Comparison of ENCODE assay signal across 21 cellular contexts in the genomic region with DNA sequence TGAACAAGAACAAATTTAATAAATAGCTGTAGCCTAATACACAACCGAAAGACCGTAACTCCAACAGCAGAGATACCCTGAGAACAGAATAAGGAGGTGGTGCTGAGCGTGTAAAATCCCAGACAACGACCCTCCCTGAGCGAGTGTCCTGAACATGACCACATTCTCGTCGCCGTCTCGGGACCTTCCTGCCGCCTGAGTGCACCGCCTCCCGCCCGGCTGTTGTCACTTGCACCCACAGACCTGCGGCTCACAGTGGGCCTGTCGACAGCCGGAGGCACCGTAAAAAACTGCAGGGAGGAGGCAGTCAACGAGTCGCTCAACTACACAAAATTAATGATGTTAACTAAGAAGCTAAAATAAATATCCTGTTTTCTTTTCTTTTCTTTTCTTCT. TPM values are rescaled to one million over a fixed set of nuclear protein-coding genes. Genes with fewer than 3 reads are reported as not detected.
DNase-seq lines count a peak whose midpoint lies in the region; ATAC-seq, FAIRE-seq and TF ChIP-seq lines count a peak whose summit lies in the region.
"Had no signal": no experiment of that assay in that cellular context is flagged by ENCODE, and none has a peak within 500 bp of the region (broad histone marks: within the 10 kb centered on the region; RNA-seq: fewer than 3 reads in every experiment).

No MANE protein-coding gene starts in this region.

- no peak for ATAC-seq in right lobe of liver
- ATAC-seq in HepG2, result no peak
- ATAC-seq in upper lobe of right lung, result no peak
- no peak for ATAC-seq in activated naive CD4-positive, alpha-beta T cell treated with anti-CD3 and anti-CD28 coated beads, Interleukin-2, amount 50 U/mL, for 72 hours
- ATAC-seq in GM21825 (IDR thresholded peaks at IDR 0.05; ENCODE audit: unreplicated experiment), result no peak
- ATAC-seq: activated CD8-positive, alpha-beta T cell treated with anti-CD3 and anti-CD28 coated beads for 36 hours; pancreas; stimulated activated memory B cell treated with anti-CD40 and anti-IgM and Interleukin-4, amounts not matched to agents 10 μg/mL and 1 μg/mL and 100 μg/mL, for 72 hours had no signal

- peak overlapping the region; percentile 98 for H3K27ac Mint-ChIP-seq in chondrocyte (ENCODE audit: unreplicated experiment)
- peak overlapping the region in 2 of 3 experiments; percentile 49 to 52 for H3K27ac Mint-ChIP-seq in nephron
- no peak overlapping the region for H3K27ac Mint-ChIP-seq in activated naive CD4-positive, alpha-beta T cell treated with anti-CD3 and anti-CD28 coated beads, Interleukin-2, amount 50 U/mL, for 72 hours
- H3K27ac Mint-ChIP-seq: activated CD8-positive, alpha-beta T cell treated with anti-CD3 and anti-CD28 coated beads for 36 hours; activated naive CD4-positive, alpha-beta T cell treated with anti-CD3 and anti-CD28 coated beads for 36 hours; stimulated activated memory B cell treated with anti-CD40 and anti-IgM and Interleukin-4, amounts not matched to agents 10 μg/mL and 1 μg/mL and 100 μg/mL, for 72 hours had no signal

- H3K27ac ChIP-seq in right lobe of liver, result no peak overlapping the region
- no peak overlapping the region for H3K27ac ChIP-seq in HepG2 (ENCODE audit: extremely low read length, insufficient read depth, low read length)
- no peak overlapping the region for H3K27ac ChIP-seq in upper lobe of right lung
- H3K27ac ChIP-seq in breast epithelium, result no peak overlapping the region
- H3K27ac ChIP-seq: colonic mucosa, pancreas had no signal

- BruUV-seq in HepG2 (replicated peaks; lab: Mats Ljungman, UMichigan), result no TSS peak

- TF ChIP-seq POLR2A in right lobe of liver (IDR thresholded peaks at IDR 0.05) (no peak), HepG2 (IDR thresholded peaks at IDR 0.05; ENCODE audit: insufficient read depth in 1 of 2, low read depth in 2 of 2, low read length in 2 of 2) (no peak), breast epithelium (IDR thresholded peaks at IDR 0.05) (no peak)

- intact Hi-C loops in right lobe of liver (cut with DNase I), result loop anchor here in 1 of 2 donors (10.0 kb wide), 1 partner anchor 125 kb away; no protein-coding TSS in a partner anchor
- intact Hi-C loops in HepG2 (cut with micrococcal nuclease; ENCODE audit: unreplicated experiment), result loop anchor here (5.0 kb wide), 1 partner anchor 48 kb away; no protein-coding TSS in a partner anchor
- intact Hi-C loops in upper lobe of right lung (cut with DNase I), result no loop called here
- intact Hi-C loops in breast epithelium (cut with DNase I; ENCODE audit: low total_unique reads), result no loop called here

- H3K27me3 Mint-ChIP-seq in chondrocyte (ENCODE audit: low read depth) (no peaks in the 10 kb centered on the region), nephron (ENCODE audit: low read depth) (peaks cover 10% of the 10 kb centered on the region)
- H3K27me3 Mint-ChIP-seq: activated CD8-positive, alpha-beta T cell treated with anti-CD3 and anti-CD28 coated beads for 36 hours had no signal

- H3K36me3 ChIP-seq in right lobe of liver (no peaks in the 10 kb centered on the region), HepG2 (replicated peaks in 1 of 2; ENCODE audit: control insufficient read depth in 1 of 2, insufficient read depth in 2 of 2, low read length in 2 of 2) (no peaks in the 10 kb centered on the region), upper lobe of right lung (no peaks in the 10 kb centered on the region), breast epithelium (no peaks in the 10 kb centered on the region)
- H3K36me3 ChIP-seq: colonic mucosa, pancreas had no signal

- no peak overlapping the region for H2AFZ ChIP-seq in HepG2 (ENCODE audit: low read length)

- no peak overlapping the region for H3K4me3 Mint-ChIP-seq in chondrocyte (ENCODE audit: unreplicated experiment)
- H3K4me3 Mint-ChIP-seq in nephron, result no peak overlapping the region
- H3K4me3 Mint-ChIP-seq: activated CD8-positive, alpha-beta T cell treated with anti-CD3 and anti-CD28 coated beads for 36 hours; activated naive CD4-positive, alpha-beta T cell treated with anti-CD3 and anti-CD28 coated beads for 36 hours; stimulated activated memory B cell treated with anti-CD40 and anti-IgM and Interleukin-4, amounts not matched to agents 10 μg/mL and 1 μg/mL and 100 μg/mL, for 72 hours had no signal

- no peaks in the 10 kb centered on the region for H3K36me3 Mint-ChIP-seq in chondrocyte (ENCODE audit: low read depth)
- no peaks in the 10 kb centered on the region for H3K36me3 Mint-ChIP-seq in nephron (ENCODE audit: low read depth)
- no peaks in the 10 kb centered on the region for H3K36me3 Mint-ChIP-seq in activated naive CD4-positive, alpha-beta T cell treated with anti-CD3 and anti-CD28 coated beads, Interleukin-2, amount 50 U/mL, for 72 hours
- H3K36me3 Mint-ChIP-seq: stimulated activated memory B cell treated with anti-CD40 and anti-IgM and Interleukin-4, amounts not matched to agents 10 μg/mL and 1 μg/mL and 100 μg/mL, for 72 hours had no signal

- WGBS in right lobe of liver (ENCODE audit: insufficient coverage, low coverage, low lambda C conversion rate, missing lambda C conversion rate), result 92% methylated on average over 19 of the region's 19 CpGs
- WGBS in HepG2 (ENCODE audit: low lambda C conversion rate), result 69% methylated on average over 19 of the region's 19 CpGs

- H3K4me3 ChIP-seq in right lobe of liver (no peak overlapping the region), HepG2 (replicated peaks in 1 of 3; ENCODE audit: insufficient read depth in 1 of 3, low read depth in 2 of 3, low read length in 3 of 3) (no peak overlapping the region), upper lobe of right lung (no peak overlapping the region), breast epithelium (no peak overlapping the region)
- H3K4me3 ChIP-seq: colonic mucosa, lung, pancreas had no signal

- H4K20me1 ChIP-seq in HepG2 (ENCODE audit: insufficient read depth, low read length), result no peaks in the 10 kb centered on the region

- peak in 2 of 3 donors; percentile 23 to 44 for DNase-seq in right lobe of liver
- DNase-seq in HepG2 (ENCODE audit: low spot score), result no peak
- peak; percentile 71 for DNase-seq in chondrocyte (ENCODE audit: low spot score)
- DNase-seq in upper lobe of right lung, result peak; percentile 59
- no peak for DNase-seq in activated naive CD4-positive, alpha-beta T cell treated with anti-CD3 and anti-CD28 coated beads, Interleukin-2, amount 50 U/mL, for 72 hours (ENCODE audit: low spot score in 2 of 2)
- DNase-seq in breast epithelium (ENCODE audit: low spot score in 2 of 2), result no peak
- DNase-seq: activated CD8-positive, alpha-beta T cell treated with anti-CD3 and anti-CD28 coated beads for 36 hours; activated naive CD4-positive, alpha-beta T cell treated with anti-CD3 and anti-CD28 coated beads for 36 hours; activated T-cell treated with anti-CD3 and anti-CD28 coated beads, Interleukin-2, amount 50 U/mL, for 1 hour; colonic mucosa; DMS 273 treated with DMSO at 0.1 percent for 48 hours; MM.1S; NCI-H82; stimulated activated CD4-positive, alpha-beta T cell treated with anti-CD3 and anti-CD28 coated beads, Interleukin-1b, Interleukin-23, amount 100 ng/mL, for 48 hours; T1000 had no signal

- peaks cover 0 to 6% (median 2%) of the 10 kb centered on the region in 4 donors for H3K4me1 ChIP-seq in right lobe of liver
- peaks cover 75% of the 10 kb centered on the region for H3K4me1 ChIP-seq in HepG2 (ENCODE audit: insufficient read depth, low read length)
- no peaks in the 10 kb centered on the region for H3K4me1 ChIP-seq in upper lobe of right lung
- H3K4me1 ChIP-seq in breast epithelium, result no peaks in the 10 kb centered on the region
- H3K4me1 ChIP-seq: colonic mucosa, pancreas had no signal

- no peak for TF ChIP-seq RAD21 in HepG2 (CRISPR knock-in tag; IDR thresholded peaks at IDR 0.05)

- no peaks in the 10 kb centered on the region for H3K27me3 ChIP-seq in right lobe of liver
- H3K27me3 ChIP-seq in HepG2 (ENCODE audit: control insufficient read depth in 1 of 2, insufficient read depth in 2 of 2, low read length in 2 of 2), result peaks cover 13 to 59% of the 10 kb centered on the region in 2 experiments
- H3K27me3 ChIP-seq in upper lobe of right lung, result no peaks in the 10 kb centered on the region
- peaks cover 0 to 23% of the 10 kb centered on the region in 2 donors for H3K27me3 ChIP-seq in breast epithelium
- H3K27me3 ChIP-seq: colonic mucosa, pancreas had no signal

- TF ChIP-seq EP300 in HepG2 (IDR thresholded peaks at IDR 0.05; ENCODE audit: low read depth in 2 of 2, low read length in 2 of 2) (no peak), HepG2 (CRISPR knock-in tag; IDR thresholded peaks at IDR 0.05; ENCODE audit: borderline replicate concordance) (no peak)

- H3K4me2 ChIP-seq in HepG2 (ENCODE audit: low read depth, low read length), result no peak overlapping the region

- H3K9me3 Mint-ChIP-seq in chondrocyte (ENCODE audit: low read depth) (no peaks in the 10 kb centered on the region), nephron (no peaks in the 10 kb centered on the region)
- no peaks in the 10 kb centered on the region for H3K9me3 Mint-ChIP-seq in activated naive CD4-positive, alpha-beta T cell treated with anti-CD3 and anti-CD28 coated beads, Interleukin-2, amount 50 U/mL, for 72 hours
- H3K9me3 Mint-ChIP-seq: activated CD8-positive, alpha-beta T cell treated with anti-CD3 and anti-CD28 coated beads for 36 hours; activated naive CD4-positive, alpha-beta T cell treated with anti-CD3 and anti-CD28 coated beads for 36 hours; stimulated activated memory B cell treated with anti-CD40 and anti-IgM and Interleukin-4, amounts not matched to agents 10 μg/mL and 1 μg/mL and 100 μg/mL, for 72 hours had no signal

- in situ Hi-C loops in HepG2 (cut with HindIII; ENCODE audit: extremely low pct_ligation_motif_present, low pct_unique_long_range_greater_than_20kb), result no loop called here

- H3K4me1 Mint-ChIP-seq in chondrocyte (ENCODE audit: low read depth) (peaks cover 41% of the 10 kb centered on the region), nephron (peaks cover 31% of the 10 kb centered on the region)
- H3K4me1 Mint-ChIP-seq: stimulated activated memory B cell treated with anti-CD40 and anti-IgM and Interleukin-4, amounts not matched to agents 10 μg/mL and 1 μg/mL and 100 μg/mL, for 72 hours had no signal

- H3K9ac ChIP-seq in HepG2 (ENCODE audit: insufficient read depth, low read depth, low read length), result no peak overlapping the region

- no peaks in the 10 kb centered on the region for H3K79me2 ChIP-seq in HepG2 (ENCODE audit: insufficient read depth, low read length)

- CTCF ChIA-PET in HepG2 (lab: Yijun Ruan, JAX; ENCODE audit: low intra/inter-chr PET ratio, low total read pairs), result no interaction called here

- no peak for FAIRE-seq in HepG2 (lab: Jason Lieb, UNC)
- FAIRE-seq: pancreas had no signal

- no peak for TF ChIP-seq CTCF in right lobe of liver (IDR thresholded peaks at IDR 0.05)
- no peak for TF ChIP-seq CTCF in HepG2 (CRISPR knock-in tag; IDR thresholded peaks at IDR 0.05)
- TF ChIP-seq CTCF in chondrocyte (IDR thresholded peaks at IDR 0.05), result no peak
- TF ChIP-seq CTCF in nephron (IDR thresholded peaks at IDR 0.05; ENCODE audit: unreplicated experiment in 3 of 3), result no peak
- TF ChIP-seq CTCF in upper lobe of right lung (IDR thresholded peaks at IDR 0.05), result no peak
- TF ChIP-seq CTCF in breast epithelium (IDR thresholded peaks at IDR 0.05), result no peak

- H3K9me3 ChIP-seq in right lobe of liver, result no peaks in the 10 kb centered on the region
- H3K9me3 ChIP-seq in HepG2 (ENCODE audit: low read length), result no peaks in the 10 kb centered on the region
- no peaks in the 10 kb centered on the region for H3K9me3 ChIP-seq in upper lobe of right lung
- H3K9me3 ChIP-seq in breast epithelium, result no peaks in the 10 kb centered on the region
- H3K9me3 ChIP-seq: colonic mucosa, pancreas had no signal

- POLR2A ChIA-PET in HepG2 (lab: Yijun Ruan, JAX), result interaction anchor here (0.6 kb wide), 1 partner anchor 51 kb away, joined by 4 read pairs; no protein-coding TSS in a partner anchor

RNA-seq across cellular contexts. Expression of a gene that starts 35.8 kb away (rescaled TPM):
- total RNA-seq in right lobe of liver, result 10 to 100 TPM; 18.5 to 41.3 (median 30.8) TPM
- total RNA-seq in HepG2 (2016; rRNA removed; fragmentation: Illumina TruSeq; extraction: Trizol), result 30.3 and 30.8 TPM in 2 replicates
- 17.7 and 18.0 TPM in 2 replicates for total RNA-seq in HepG2 (2016; cell fraction: cytosol; rRNA removed; fragmentation: Illumina TruSeq; extraction: Trizol; ENCODE audit: low read depth)
- 26.5 and 33.7 TPM in 2 replicates for total RNA-seq in HepG2 (2016; cell fraction: insoluble cytoplasmic fraction; rRNA removed; fragmentation: Illumina TruSeq; extraction: Trizol)
- total RNA-seq in HepG2 (2016; cell fraction: membrane; rRNA removed; fragmentation: Illumina TruSeq; extraction: Trizol), result 27.8 and 29.0 TPM in 2 replicates
- total RNA-seq in HepG2 (2016; cell fraction: nucleus; rRNA removed; fragmentation: Illumina TruSeq; extraction: Trizol), result 23.1 and 27.9 TPM in 2 replicates
- polyA plus RNA-seq in HepG2 (2011; rRNA removed), result 40.5 and 40.6 TPM in 2 replicates
- polyA plus RNA-seq in HepG2 (2011; cell fraction: cytosol; rRNA removed), result 37.5 and 37.6 TPM in 2 replicates
- polyA plus RNA-seq in HepG2 (2011; cell fraction: nucleus; rRNA removed), result 59.1 and 60.0 TPM in 2 replicates
- 34.3 and 37.7 TPM in 2 replicates for polyA plus RNA-seq in HepG2 (2012)
- 20.4 and 24.5 TPM in 2 replicates for polyA plus RNA-seq in HepG2 (2016; cell fraction: cytosol; fragmentation: Illumina TruSeq; extraction: Trizol; ENCODE audit: low read depth)
- polyA plus RNA-seq in HepG2 (2016; cell fraction: insoluble cytoplasmic fraction; fragmentation: Illumina TruSeq; extraction: Trizol; ENCODE audit: low read depth), result 35.9 and 37.1 TPM in 2 replicates
- 24.9 and 27.8 TPM in 2 replicates for polyA plus RNA-seq in HepG2 (2016; cell fraction: membrane; fragmentation: Illumina TruSeq; extraction: Trizol; ENCODE audit: low read depth)
- 54.4 and 56.0 TPM in 2 replicates for polyA plus RNA-seq in HepG2 (2016; cell fraction: nucleus; fragmentation: Illumina TruSeq; extraction: Trizol; ENCODE audit: insufficient read depth, low read depth)
- polyA minus RNA-seq in HepG2 (2011; rRNA and poly(A)+ RNA removed; ENCODE audit: low replicate concordance), result 6.8 and 20.0 TPM in 2 replicates
- polyA minus RNA-seq in HepG2 (2011; cell fraction: cytosol; rRNA and poly(A)+ RNA removed), result 21.8 and 23.7 TPM in 2 replicates
- 23.2 and 26.8 TPM in 2 replicates for polyA minus RNA-seq in HepG2 (2011; cell fraction: nucleus; rRNA and poly(A)+ RNA removed)
- total RNA-seq in chondrocyte, result 1.3 to 1.7 TPM (median 1.7 TPM) in 3 replicates
- total RNA-seq in upper lobe of right lung, result 6.1 TPM
- under 1 TPM in 1 of 2 donors, not detected in 1; 0.95 TPM for total RNA-seq in activated naive CD4-positive, alpha-beta T cell treated with anti-CD3 and anti-CD28 coated beads, Interleukin-2, amount 50 U/mL, for 72 hours
- 10 to 100 TPM in 2 of 3 donors, 1 to 10 TPM in 1; 5.8 to 19.0 (median 14.0) TPM for total RNA-seq in breast epithelium
- total RNA-seq: activated CD8-positive, alpha-beta T cell treated with anti-CD3 and anti-CD28 coated beads for 36 hours; myocyte had no signal

RNA-seq across cellular contexts. Expression of a gene that starts 53.5 kb away (rescaled TPM):
- total RNA-seq in right lobe of liver (1 to 10 TPM in 4 of 6 experiments, under 1 TPM in 2; 0.37 to 1.7 (median 1.1) TPM), HepG2 (2016; rRNA removed; fragmentation: Illumina TruSeq; extraction: Trizol) (0.34 and 0.40 TPM in 2 replicates), chondrocyte (6.3 to 8.8 TPM (median 8.4 TPM) in 3 replicates), upper lobe of right lung (1.9 TPM), breast epithelium (1 to 10 TPM; 1.8 to 2.7 (median 2.0) TPM)
- total RNA-seq in HepG2 (2016; cell fraction: cytosol; rRNA removed; fragmentation: Illumina TruSeq; extraction: Trizol; ENCODE audit: low read depth), result 0.18 and 0.30 TPM in 2 replicates
- total RNA-seq in HepG2 (2016; cell fraction: insoluble cytoplasmic fraction; rRNA removed; fragmentation: Illumina TruSeq; extraction: Trizol), result 0.37 and 0.50 TPM in 2 replicates
- 0.62 TPM in 2 replicates for total RNA-seq in HepG2 (2016; cell fraction: membrane; rRNA removed; fragmentation: Illumina TruSeq; extraction: Trizol)
- 0.44 and 0.68 TPM in 2 replicates for total RNA-seq in HepG2 (2016; cell fraction: nucleus; rRNA removed; fragmentation: Illumina TruSeq; extraction: Trizol)
- 0.34 and 0.65 TPM in 2 replicates for polyA plus RNA-seq in HepG2 (2011; rRNA removed)
- polyA plus RNA-seq in HepG2 (2011; cell fraction: cytosol; rRNA removed), result 0.48 and 0.72 TPM in 2 replicates
- polyA plus RNA-seq in HepG2 (2011; cell fraction: nucleus; rRNA removed), result 0.47 and 0.61 TPM in 2 replicates
- 0.56 and 0.63 TPM in 2 replicates for polyA plus RNA-seq in HepG2 (2012)
- polyA plus RNA-seq in HepG2 (2016; cell fraction: cytosol; fragmentation: Illumina TruSeq; extraction: Trizol; ENCODE audit: low read depth), result 0.46 and 0.52 TPM in 2 replicates
- 0.41 and 0.65 TPM in 2 replicates for polyA plus RNA-seq in HepG2 (2016; cell fraction: insoluble cytoplasmic fraction; fragmentation: Illumina TruSeq; extraction: Trizol; ENCODE audit: low read depth)
- 0.74 and 1.2 TPM in 2 replicates for polyA plus RNA-seq in HepG2 (2016; cell fraction: membrane; fragmentation: Illumina TruSeq; extraction: Trizol; ENCODE audit: low read depth)
- 1.1 and 1.6 TPM in 2 replicates for polyA plus RNA-seq in HepG2 (2016; cell fraction: nucleus; fragmentation: Illumina TruSeq; extraction: Trizol; ENCODE audit: insufficient read depth, low read depth)
- 0.66 and 3.3 TPM in 2 replicates for polyA minus RNA-seq in HepG2 (2011; rRNA and poly(A)+ RNA removed; ENCODE audit: low replicate concordance)
- polyA minus RNA-seq in HepG2 (2011; cell fraction: cytosol; rRNA and poly(A)+ RNA removed), result 0.30 TPM in 1 of 2 replicates, not detected in the other
- polyA minus RNA-seq in HepG2 (2011; cell fraction: nucleus; rRNA and poly(A)+ RNA removed), result 0.64 and 0.87 TPM in 2 replicates
- total RNA-seq in activated naive CD4-positive, alpha-beta T cell treated with anti-CD3 and anti-CD28 coated beads, Interleukin-2, amount 50 U/mL, for 72 hours, result under 1 TPM in 1 of 2 donors, not detected in 1; 0.19 TPM

Comparison
In these comparisons a context has a peak if more than half of its experiments do, and no peak if none do; other contexts are left out.
1. DNase-seq: peak in right lobe of liver (2 of 3), chondrocyte (single experiment) and upper lobe of right lung (single experiment); none in HepG2 (single experiment), activated naive CD4-positive, alpha-beta T cell treated with anti-CD3 and anti-CD28 coated beads, Interleukin-2, amount 50 U/mL, for 72 hours (0 of 2) and breast epithelium (0 of 2).
2. H3K27ac Mint-ChIP-seq: peak in chondrocyte (single experiment) and nephron (2 of 3); none in activated naive CD4-positive, alpha-beta T cell treated with anti-CD3 and anti-CD28 coated beads, Interleukin-2, amount 50 U/mL, for 72 hours (0 of 2).